Comparison of ENCODE assay signal across 8 cellular contexts in the genomic region with DNA sequence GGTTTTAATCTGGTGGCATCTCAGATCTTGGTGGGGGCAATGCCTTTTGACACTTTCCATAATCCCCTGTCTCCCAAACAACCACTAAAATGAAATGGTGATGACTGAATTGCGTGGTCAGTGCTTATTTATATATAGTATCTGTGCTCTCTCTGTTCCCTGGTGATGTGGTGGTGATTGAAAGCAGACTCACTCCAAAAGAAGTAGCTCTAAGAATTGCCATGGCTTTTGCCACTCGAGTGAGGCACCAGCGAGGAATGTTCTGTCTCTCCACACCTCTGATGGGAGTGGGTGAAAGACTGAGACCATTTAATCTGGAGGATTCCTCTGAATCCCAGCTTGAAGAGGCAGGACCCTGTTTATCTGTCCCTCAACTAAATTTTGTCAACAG. TPM values are rescaled to one million over a fixed set of nuclear protein-coding genes. Genes with fewer than 3 reads are reported as not detected.
DNase-seq lines count a peak whose midpoint lies in the region; ATAC-seq and TF ChIP-seq lines count a peak whose summit lies in the region.

No MANE protein-coding gene starts in this region.

- peak overlapping the region; percentile 5 for H3K4me2 ChIP-seq in parathyroid adenoma (ENCODE audit: low read length)

- H3K27me3 ChIP-seq in SJSA1 (replicated peaks), result no peaks in the 10 kb centered on the region
- H3K27me3 ChIP-seq in parathyroid adenoma (ENCODE audit: control insufficient read depth, insufficient read depth, low read length), result peaks cover 4% of the 10 kb centered on the region

- peaks cover 33% of the 10 kb centered on the region for H3K36me3 ChIP-seq in SJSA1
- no peaks in the 10 kb centered on the region for H3K36me3 ChIP-seq in parathyroid adenoma (ENCODE audit: control insufficient read depth, insufficient read depth, low read length)

- H3K9me3 ChIP-seq in SJSA1 (replicated peaks) (no peaks in the 10 kb centered on the region), parathyroid adenoma (ENCODE audit: control insufficient read depth, low read length) (no peaks in the 10 kb centered on the region)

- no peaks in the 10 kb centered on the region for H3K79me2 ChIP-seq in parathyroid adenoma

- H3K4me3 ChIP-seq in SJSA1 (no peak overlapping the region; the same call in 1 of the 2 replicates), epithelial cell of esophagus (ENCODE audit: low read length) (no peak overlapping the region), parathyroid adenoma (ENCODE audit: low read depth, low read length) (peak overlapping the region; percentile 13)

- no peak overlapping the region for H3K9ac ChIP-seq in parathyroid adenoma

- DNase-seq in Daoy (ENCODE audit: low read depth) (peak; percentile 71), SJSA1 (ENCODE audit: low read depth in 1 of 2, low spot score in 2 of 2) (peak; percentile 84 to 87), epithelial cell of esophagus (ENCODE audit: low read depth) (peak; percentile 78), GOT3 (lab: John Stamatoyannopoulos, UW) (no peak), NCI-H748 (lab: John Stamatoyannopoulos, UW; ENCODE audit: unreplicated experiment) (no peak)
- no peak for DNase-seq in stimulated activated CD4-positive, alpha-beta T cell treated with anti-CD3 and anti-CD28 coated beads, Interleukin-15, amount 100 ng/mL, for 24 hours

- TF ChIP-seq CTCF in epithelial cell of esophagus (IDR thresholded peaks at IDR 0.05; ENCODE audit: insufficient read depth, low read depth, low read length, missing control alignments), result no peak
- no peak for TF ChIP-seq CTCF in parathyroid adenoma (IDR thresholded peaks at IDR 0.05)

- ATAC-seq in GM21723 (IDR thresholded peaks at IDR 0.05; ENCODE audit: unreplicated experiment), result no peak

- H3K27ac ChIP-seq in SJSA1 (peak overlapping the region; percentile 79), parathyroid adenoma (peak overlapping the region; percentile 33)

- H3K4me1 ChIP-seq in SJSA1 (replicated peaks) (peaks cover 81% of the 10 kb centered on the region), parathyroid adenoma (no peaks in the 10 kb centered on the region)

- no peak overlapping the region for H2AFZ ChIP-seq in parathyroid adenoma

RNA-seq across cellular contexts. Expression of gene DUSP5, which starts 2.8 kb away (rescaled TPM):
- total RNA-seq in Daoy (2014; rRNA removed; shearing (Covaris generic)), result 9.1 and 9.9 TPM in 2 replicates
- 12.9 and 18.9 TPM in 2 replicates for total RNA-seq in SJSA1 (2014; rRNA removed; shearing (Covaris generic))

Comparison
In these comparisons a context has a peak if more than half of its experiments do, and no peak if none do; other contexts are left out.
1. DNase-seq: peak in Daoy (single experiment), SJSA1 (2 of 2) and epithelial cell of esophagus (single experiment); none in GOT3 (single experiment), stimulated activated CD4-positive, alpha-beta T cell treated with anti-CD3 and anti-CD28 coated beads, Interleukin-15, amount 100 ng/mL, for 24 hours (single experiment) and NCI-H748 (single experiment).